ENCODE assay signal across 10 cellular contexts in the genomic region with DNA sequence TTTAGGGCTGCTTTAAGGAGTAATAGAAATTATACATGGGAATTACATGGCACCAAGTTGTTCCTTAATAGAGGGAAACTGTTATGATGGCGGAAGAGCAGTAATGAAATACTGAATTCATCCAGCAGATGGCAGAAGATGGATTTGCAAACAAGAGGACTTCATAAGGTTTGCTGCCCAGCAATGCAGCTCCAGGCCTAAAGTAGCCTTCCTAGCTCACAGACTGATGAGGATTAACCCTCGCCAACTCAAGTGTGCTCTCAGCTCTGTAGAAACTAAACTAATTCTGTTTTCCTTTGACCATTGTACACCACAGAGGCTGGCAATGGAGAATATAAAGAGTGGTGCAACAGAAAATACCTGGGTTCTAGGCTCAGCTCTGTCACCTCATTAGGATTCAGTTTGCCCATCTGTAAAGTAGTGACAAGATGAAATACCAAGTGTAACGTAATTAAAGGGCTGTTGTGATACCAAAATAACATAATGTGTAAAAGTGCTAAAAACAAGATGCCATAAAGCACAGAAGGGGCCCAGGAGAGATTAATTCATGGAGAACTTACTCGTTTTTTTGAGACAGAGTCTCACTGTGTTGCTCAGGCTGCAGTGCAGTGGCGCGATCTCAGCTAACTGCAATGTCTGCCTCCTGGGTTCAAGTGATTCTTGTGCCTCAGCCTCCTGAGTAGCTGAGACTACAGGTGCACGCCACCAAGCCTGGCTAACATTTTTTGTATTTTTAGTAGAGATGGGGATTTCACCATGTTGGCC.
DNase-seq lines count a peak whose midpoint lies in the region; ATAC-seq and TF ChIP-seq lines count a peak whose summit lies in the region.
"Had no signal": no experiment of that assay in that cellular context is flagged by ENCODE, and none has a peak within 500 bp of the region (broad histone marks: within the 10 kb centered on the region; RNA-seq: fewer than 3 reads in every experiment).

No MANE protein-coding gene starts in this region.

- H2AFZ ChIP-seq in HCT116 (ENCODE audit: low read depth, low read length, poor library complexity, severe bottlenecking) = peak overlapping the region; percentile 65

- TF ChIP-seq CTCF in HCT116 (IDR thresholded peaks at IDR 0.05 in 2 of 3, conservative IDR thresholded peaks at IDR 0.05 in 1 of 3; ENCODE audit: borderline replicate concordance in 1 of 3, insufficient read depth in 1 of 3, low read depth in 2 of 3, low read length in 2 of 3) = peak; percentile 54 to 73 (median 69); a peak in 5 of 6 replicates
- TF ChIP-seq CTCF in esophagus squamous epithelium (IDR thresholded peaks at IDR 0.05) = peak; percentile 59 to 83 (median 75)

- BruUV-seq in HCT116 (replicated peaks; lab: Mats Ljungman, UMichigan) = no TSS peak

- 61 to 63% methylated on average over 7 of the region's 7 CpGs for WGBS in esophagus squamous epithelium, 2 donors

- no peak overlapping the region for H3K27ac Mint-ChIP-seq in naive B cell
- H3K27ac Mint-ChIP-seq: stimulated activated naive CD8-positive, alpha-beta T cell treated with anti-CD3 and anti-CD28 coated beads, Interleukin-15, amount 100 ng/mL, for 72 hours had no signal

- H3K36me3 ChIP-seq in HCT116 (ENCODE audit: control insufficient read depth in 1 of 2, insufficient read depth in 2 of 2, low read length in 2 of 2) = no peaks in the 10 kb centered on the region
- no peaks in the 10 kb centered on the region for H3K36me3 ChIP-seq in esophagus squamous epithelium

- no peak overlapping the region for H3K4me3 Mint-ChIP-seq in naive B cell
- H3K4me3 Mint-ChIP-seq: CD8-positive, alpha-beta memory T cell; stimulated activated naive CD8-positive, alpha-beta T cell treated with anti-CD3 and anti-CD28 coated beads, Interleukin-15, amount 100 ng/mL, for 72 hours had no signal

- no peaks in the 10 kb centered on the region for H3K4me1 ChIP-seq in HCT116 (ENCODE audit: control insufficient read depth in 1 of 2, insufficient read depth in 2 of 2, low read length in 2 of 2)
- peaks cover 0 to 38% (median 0%) of the 10 kb centered on the region in 3 donors for H3K4me1 ChIP-seq in esophagus squamous epithelium

- CTCF ChIA-PET in HCT116 (lab: Charles Lee) = interaction anchor here (0.8 to 5.4 kb wide), 23 partner anchors 8 to 584 kb away, joined by 3 to 149 read pairs (median 4); no protein-coding TSS in a partner anchor

- H3K36me3 Mint-ChIP-seq in naive B cell = no peaks in the 10 kb centered on the region
- H3K36me3 Mint-ChIP-seq: CD8-positive, alpha-beta memory T cell had no signal

- H3K9me3 ChIP-seq in HCT116 (ENCODE audit: control insufficient read depth in 1 of 2, insufficient read depth in 1 of 2, low read depth in 1 of 2, low read length in 2 of 2) (no peaks in the 10 kb centered on the region), esophagus squamous epithelium (no peaks in the 10 kb centered on the region)

- intact Hi-C loops in HCT116 (cut with micrococcal nuclease) = loop anchor here (1.0 to 10.0 kb wide), 4 partner anchors 228 to 580 kb away; a partner anchor contains a TSS
- intact Hi-C loops in esophagus squamous epithelium (cut with DNase I) = loop anchor here (5.0 kb wide), 1 partner anchor 225 kb away; no protein-coding TSS in a partner anchor

- H3K27me3 Mint-ChIP-seq in naive B cell = peaks cover 0 to 8% (median 0%) of the 10 kb centered on the region in 3 donors
- H3K27me3 Mint-ChIP-seq: stimulated activated naive CD8-positive, alpha-beta T cell treated with anti-CD3 and anti-CD28 coated beads, Interleukin-15, amount 100 ng/mL, for 72 hours had no signal

- peaks cover 0 to 3% (median 0%) of the 10 kb centered on the region in 7 donors for H3K9me3 Mint-ChIP-seq in naive B cell
- H3K9me3 Mint-ChIP-seq: CD8-positive, alpha-beta memory T cell had no signal

- no peaks in the 10 kb centered on the region for H3K9me2 ChIP-seq in HCT116 (ENCODE audit: insufficient read depth)

- no peak overlapping the region for H3K27ac ChIP-seq in HCT116 (ENCODE audit: low read depth, low read length)
- H3K27ac ChIP-seq in esophagus squamous epithelium = peak overlapping the region in 1 of 4 donors; percentile 36

- H4K20me1 ChIP-seq in HCT116 (ENCODE audit: insufficient read depth) = no peaks in the 10 kb centered on the region

- H3K27me3 ChIP-seq in HCT116 (ENCODE audit: insufficient read depth, low read length) (no peaks in the 10 kb centered on the region), esophagus squamous epithelium (no peaks in the 10 kb centered on the region)

- H3K4me2 ChIP-seq in HCT116 (ENCODE audit: low read length) = no peak overlapping the region

- no peak overlapping the region for H3K4me3 ChIP-seq in HCT116 (replicated peaks in 1 of 2; ENCODE audit: low read depth in 1 of 2, low read length in 2 of 2)
- no peak overlapping the region for H3K4me3 ChIP-seq in esophagus squamous epithelium

- peak; percentile 84 for TF ChIP-seq RAD21 in HCT116 (IDR thresholded peaks at IDR 0.05; ENCODE audit: low read depth)

- ATAC-seq in HCT116 (peak; percentile 82), naive B cell (ENCODE audit: low read depth in 2 of 2) (peak in 1 of 2 donors; percentile 23), HG02588 (IDR thresholded peaks at IDR 0.05; ENCODE audit: unreplicated experiment) (no peak)
- ATAC-seq: stimulated activated naive CD8-positive, alpha-beta T cell treated with anti-CD3 and anti-CD28 coated beads, Interleukin-15, amount 100 ng/mL, for 72 hours had no signal

- TF ChIP-seq POLR2A in HCT116 (IDR thresholded peaks at IDR 0.05; ENCODE audit: borderline replicate concordance, extremely low read depth, insufficient read depth, insufficient read length) = no peak
- TF ChIP-seq POLR2A in esophagus squamous epithelium (IDR thresholded peaks at IDR 0.05) = no peak

- RAD21 ChIA-PET in HCT116 (lab: Charles Lee; ENCODE audit: low non-redundant PET in 1 of 2, low total read pairs in 2 of 2, uncharacterized antibody in 2 of 2, unreplicated experiment in 2 of 2) = interaction anchor here (0.6 to 1.4 kb wide), 6 partner anchors 28 to 317 kb away, joined by 3 to 15 read pairs (median 3); no protein-coding TSS in a partner anchor

- H3K4me1 Mint-ChIP-seq in naive B cell = no peaks in the 10 kb centered on the region
- H3K4me1 Mint-ChIP-seq: stimulated activated naive CD8-positive, alpha-beta T cell treated with anti-CD3 and anti-CD28 coated beads, Interleukin-15, amount 100 ng/mL, for 72 hours had no signal

- no peak overlapping the region for H3K9ac ChIP-seq in HCT116 (ENCODE audit: low read length)

- POLR2A ChIA-PET in HCT116 (lab: Charles Lee) = interaction anchor here (0.9 to 1.0 kb wide), 2 partner anchors 152 to 227 kb away, joined by 3 to 9 read pairs; a partner anchor contains a TSS

- peak; percentile 59 for DNase-seq in SIG-M5 treated with dmso at 0.1 percent for 504 hours (lab: John Stamatoyannopoulos, UW; ENCODE audit: unreplicated experiment)
- no peak for DNase-seq in SIG-M5 (lab: John Stamatoyannopoulos, UW)
- peak; percentile 81 for DNase-seq in HCT116 (ENCODE audit: low read depth, low spot score)
- DNase-seq in NCI-H1092 (lab: John Stamatoyannopoulos, UW) = peak; percentile 11
- DNase-seq in SK-N-DZ (ENCODE audit: low spot score) = peak; percentile 74
- no peak for DNase-seq in esophagus squamous epithelium (lab: John Stamatoyannopoulos, UW)
- peak; percentile 6 for DNase-seq in naive B cell

- H3K79me2 ChIP-seq in HCT116 (ENCODE audit: insufficient read depth, low read length) = no peaks in the 10 kb centered on the region

TF ChIP-seq in HCT116, 20 proteins besides CTCF, POLR2A, EP300 and RAD21:
- TF ChIP-seq YY1 (IDR thresholded peaks at IDR 0.05; ENCODE audit: extremely low read depth, insufficient replicate concordance, low read depth, low read length) = peak; percentile 45
- peak; percentile 54; the same call in 1 of the 2 replicates for TF ChIP-seq CBX3 (IDR thresholded peaks at IDR 0.05; ENCODE audit: low read depth)
- no peak for TF ChIP-seq SP1 (IDR thresholded peaks at IDR 0.05; ENCODE audit: low read depth)

Comparison
In these comparisons a context has a peak if more than half of its experiments do, and no peak if none do; other contexts are left out.
1. DNase-seq: peak in SIG-M5 treated with dmso at 0.1 percent for 504 hours (single experiment), HCT116 (single experiment), NCI-H1092 (single experiment), SK-N-DZ (single experiment) and naive B cell (single experiment); none in SIG-M5 (single experiment) and esophagus squamous epithelium (single experiment).